1 cellular context compared by ENCODE assay signal in the genomic region with DNA sequence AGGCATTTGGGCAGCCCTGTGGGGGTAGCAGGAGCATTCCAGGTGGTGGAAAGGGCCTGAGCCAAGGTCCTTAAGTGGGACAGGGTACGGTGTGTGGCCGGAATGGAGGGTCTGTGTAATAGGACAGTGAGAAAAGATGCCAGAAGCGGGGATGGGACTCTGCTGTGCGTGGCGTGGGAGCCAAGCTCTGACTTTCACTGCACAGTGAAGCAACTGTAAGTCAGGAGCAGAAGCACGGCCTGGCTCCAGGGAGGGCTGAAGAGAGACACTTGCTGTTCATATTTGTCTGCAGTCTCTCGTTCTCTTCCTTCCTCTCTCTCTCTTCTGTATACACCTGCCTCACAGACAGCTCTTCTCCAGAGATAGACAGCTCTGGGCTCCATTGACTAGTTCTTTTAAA.
TF ChIP-seq lines count a peak whose summit lies in the region.

No MANE protein-coding gene starts in this region.

TF ChIP-seq in GM12878, 131 proteins besides CTCF, POLR2A, EP300 and RAD21:
- TF ChIP-seq, protein P1, sequence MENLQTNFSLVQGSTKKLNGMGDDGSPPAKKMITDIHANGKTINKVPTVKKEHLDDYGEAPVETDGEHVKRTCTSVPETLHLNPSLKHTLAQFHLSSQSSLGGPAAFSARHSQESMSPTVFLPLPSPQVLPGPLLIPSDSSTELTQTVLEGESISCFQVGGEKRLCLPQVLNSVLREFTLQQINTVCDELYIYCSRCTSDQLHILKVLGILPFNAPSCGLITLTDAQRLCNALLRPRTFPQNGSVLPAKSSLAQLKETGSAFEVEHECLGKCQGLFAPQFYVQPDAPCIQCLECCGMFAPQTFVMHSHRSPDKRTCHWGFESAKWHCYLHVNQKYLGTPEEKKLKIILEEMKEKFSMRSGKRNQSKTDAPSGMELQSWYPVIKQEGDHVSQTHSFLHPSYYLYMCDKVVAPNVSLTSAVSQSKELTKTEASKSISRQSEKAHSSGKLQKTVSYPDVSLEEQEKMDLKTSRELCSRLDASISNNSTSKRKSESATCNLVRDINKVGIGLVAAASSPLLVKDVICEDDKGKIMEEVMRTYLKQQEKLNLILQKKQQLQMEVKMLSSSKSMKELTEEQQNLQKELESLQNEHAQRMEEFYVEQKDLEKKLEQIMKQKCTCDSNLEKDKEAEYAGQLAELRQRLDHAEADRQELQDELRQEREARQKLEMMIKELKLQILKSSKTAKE (IDR thresholded peaks at IDR 0.05; ENCODE audit: low read depth, poor library complexity, severe bottlenecking) = no peak
- TF ChIP-seq TCF12 (IDR thresholded peaks at IDR 0.05; ENCODE audit: low read depth, low read length) (no peak), BMI1 (IDR thresholded peaks at IDR 0.05; ENCODE audit: borderline replicate concordance) (no peak), ZZZ3 (IDR thresholded peaks at IDR 0.05; ENCODE audit: control insufficient read depth, insufficient read length, low read depth) (no peak), NFYA (IDR thresholded peaks at IDR 0.05; ENCODE audit: borderline replicate concordance, low read depth, low read length) (no peak), MEF2B (IDR thresholded peaks at IDR 0.05; ENCODE audit: partially characterized antibody, poor library complexity, severe bottlenecking) (no peak), TCF7 (IDR thresholded peaks at IDR 0.05; ENCODE audit: borderline replicate concordance) (no peak), PML (IDR thresholded peaks at IDR 0.05; ENCODE audit: low read length) (no peak), IRF4 (IDR thresholded peaks at IDR 0.05; ENCODE audit: low read depth, low read length) (no peak), IKZF1 (conservative IDR thresholded peaks at IDR 0.05) (no peak)
- TF ChIP-seq, protein P2, sequence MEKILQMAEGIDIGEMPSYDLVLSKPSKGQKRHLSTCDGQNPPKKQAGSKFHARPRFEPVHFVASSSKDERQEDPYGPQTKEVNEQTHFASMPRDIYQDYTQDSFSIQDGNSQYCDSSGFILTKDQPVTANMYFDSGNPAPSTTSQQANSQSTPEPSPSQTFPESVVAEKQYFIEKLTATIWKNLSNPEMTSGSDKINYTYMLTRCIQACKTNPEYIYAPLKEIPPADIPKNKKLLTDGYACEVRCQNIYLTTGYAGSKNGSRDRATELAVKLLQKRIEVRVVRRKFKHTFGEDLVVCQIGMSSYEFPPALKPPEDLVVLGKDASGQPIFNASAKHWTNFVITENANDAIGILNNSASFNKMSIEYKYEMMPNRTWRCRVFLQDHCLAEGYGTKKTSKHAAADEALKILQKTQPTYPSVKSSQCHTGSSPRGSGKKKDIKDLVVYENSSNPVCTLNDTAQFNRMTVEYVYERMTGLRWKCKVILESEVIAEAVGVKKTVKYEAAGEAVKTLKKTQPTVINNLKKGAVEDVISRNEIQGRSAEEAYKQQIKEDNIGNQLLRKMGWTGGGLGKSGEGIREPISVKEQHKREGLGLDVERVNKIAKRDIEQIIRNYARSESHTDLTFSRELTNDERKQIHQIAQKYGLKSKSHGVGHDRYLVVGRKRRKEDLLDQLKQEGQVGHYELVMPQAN (conservative IDR thresholded peaks at IDR 0.05) = no peak
- TF ChIP-seq, protein P3, sequence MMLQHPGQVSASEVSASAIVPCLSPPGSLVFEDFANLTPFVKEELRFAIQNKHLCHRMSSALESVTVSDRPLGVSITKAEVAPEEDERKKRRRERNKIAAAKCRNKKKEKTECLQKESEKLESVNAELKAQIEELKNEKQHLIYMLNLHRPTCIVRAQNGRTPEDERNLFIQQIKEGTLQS (IDR thresholded peaks at IDR 0.05; ENCODE audit: borderline replicate concordance, extremely low read depth, low read depth, low read length) = no peak
